ENCODE assay signal across 1 cellular context in the genomic region with DNA sequence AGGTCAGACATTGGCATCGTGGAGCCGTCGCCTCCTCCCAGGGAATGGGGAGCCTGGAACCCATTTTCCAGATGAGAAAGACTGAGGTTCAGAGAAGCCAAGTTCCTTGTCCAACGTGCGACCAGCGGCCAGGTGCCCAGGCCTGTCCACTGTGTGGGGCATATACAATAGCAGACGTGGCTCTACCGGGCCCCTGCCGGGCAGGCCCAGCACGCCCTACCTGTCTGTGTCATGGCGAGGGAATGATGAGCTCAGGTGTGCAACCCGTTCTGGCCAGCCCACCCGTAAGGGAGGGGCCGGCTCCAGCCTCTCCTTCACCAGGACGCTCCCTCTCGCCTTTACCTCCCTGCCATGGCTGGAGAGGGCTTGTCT.
TF ChIP-seq lines count a peak whose summit lies in the region.

No MANE protein-coding gene starts in this region.

TF ChIP-seq in endothelial cell of umbilical vein, 7 proteins besides CTCF, POLR2A, EP300 and RAD21 (continued from another document):
- TF ChIP-seq POLR2AphosphoS5 (IDR thresholded peaks at IDR 0.05; ENCODE audit: insufficient read depth, low read depth, low read length) (no peak), JUN (IDR thresholded peaks at IDR 0.05; ENCODE audit: borderline replicate concordance, insufficient read depth, insufficient read length, low read depth) (no peak), FOS (IDR thresholded peaks at IDR 0.05; ENCODE audit: borderline replicate concordance, insufficient read depth, low read length) (no peak), EZH2 (IDR thresholded peaks at IDR 0.05; ENCODE audit: borderline replicate concordance, low read depth, low read length, severe bottlenecking) (no peak), GATA2 (IDR thresholded peaks at IDR 0.05; ENCODE audit: insufficient read depth, insufficient read length, low read depth, low read length) (no peak), MYC (IDR thresholded peaks at IDR 0.05; ENCODE audit: low read depth, low read length) (no peak)
